8 cellular contexts compared by ENCODE assay signal in the genomic region with DNA sequence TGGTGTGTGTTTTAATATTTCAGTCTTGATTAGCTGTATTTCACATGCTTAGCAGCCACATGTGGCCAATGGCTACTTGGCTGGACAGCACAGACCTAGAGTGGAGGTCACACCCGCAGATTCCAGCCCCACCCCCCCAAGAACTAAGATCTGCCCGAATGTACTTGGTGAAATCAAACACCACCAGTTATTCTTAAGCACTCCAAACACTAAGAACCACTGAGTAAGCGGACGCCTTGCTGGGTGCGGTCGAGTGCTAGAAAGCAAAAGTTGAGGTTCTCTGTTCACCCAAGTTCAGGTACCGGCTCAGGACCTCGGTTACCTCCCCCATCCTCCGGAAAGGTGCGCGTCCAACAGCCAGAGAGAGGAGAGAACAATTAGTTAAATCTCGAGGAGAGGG. TPM values are rescaled to one million over a fixed set of nuclear protein-coding genes. Genes with fewer than 3 reads are reported as not detected.
DNase-seq lines count a peak whose midpoint lies in the region; ATAC-seq, FAIRE-seq and TF ChIP-seq lines count a peak whose summit lies in the region.
"Not testable (repeated sequence)": the region's sequence is repeated elsewhere in the genome, so short reads cannot be mapped to it uniquely, and the experiment has no call there.

No MANE protein-coding gene starts in this region.

- 0% methylated on average over 6 of the region's 12 CpGs for WGBS in A549 (ENCODE audit: missing lambda C conversion rate)
- 2 to 6% methylated on average over 11 to 12 of the region's 12 CpGs for WGBS in GM23248 (ENCODE audit: low coverage in 1 of 2, low lambda C conversion rate in 2 of 2, missing lambda C conversion rate in 2 of 2), 2 experiments
- 0 to 5% (median 0%) methylated on average over 6 to 11 of the region's 12 CpGs for WGBS in small intestine, 3 donors

- not testable (repeated sequence) for H3K27me3 Mint-ChIP-seq in glutamatergic neuron (ENCODE audit: unreplicated experiment)

- H3K9me2 ChIP-seq in GM23248 (ENCODE audit: insufficient read depth): not testable (repeated sequence)

- TF ChIP-seq CTCF in A549 (IDR thresholded peaks at IDR 0.05); cardiac fibroblast (IDR thresholded peaks at IDR 0.05; ENCODE audit: low read depth, low read length); glutamatergic neuron (IDR thresholded peaks at IDR 0.05; ENCODE audit: partially characterized antibody, unreplicated experiment): not testable (repeated sequence)

- H2AFZ ChIP-seq in GM23248: not testable (repeated sequence)

- H3K4me1 ChIP-seq in A549: peaks cover 23% of the 10 kb centered on the region; the same call in 2 of the 3 replicates
- peaks cover 17% of the 10 kb centered on the region for H3K4me1 ChIP-seq in GM23248 (ENCODE audit: insufficient read depth)
- H3K4me1 ChIP-seq in mucosa of stomach (ENCODE audit: control insufficient read depth, insufficient read depth, low read length): peaks cover 16% of the 10 kb centered on the region
- not testable (repeated sequence) for H3K4me1 ChIP-seq in small intestine (ENCODE audit: control insufficient read depth in 2 of 2, insufficient read depth in 1 of 2, low read depth in 1 of 2, low read length in 1 of 2)

- POLR2A ChIA-PET in A549 (lab: Yijun Ruan, JAX): not testable (repeated sequence)

- ATAC-seq in A549: not testable (repeated sequence)

- TF ChIP-seq POLR2A in A549 (IDR thresholded peaks at IDR 0.05; ENCODE audit: low read length): not testable (repeated sequence)

- H3K9ac ChIP-seq in GM23248 (peak overlapping the region; percentile 91), mucosa of stomach (ENCODE audit: low read length) (peak overlapping the region; percentile 75)

- peaks cover 17% of the 10 kb centered on the region for H3K4me1 Mint-ChIP-seq in glutamatergic neuron (ENCODE audit: low read depth, unreplicated experiment)

- not testable (repeated sequence) for H3K9me3 ChIP-seq in A549; GM23248 (ENCODE audit: low read depth); mucosa of stomach (ENCODE audit: control insufficient read depth, low read length); small intestine (ENCODE audit: control insufficient read depth, low read depth)

- H3K36me3 Mint-ChIP-seq in glutamatergic neuron (ENCODE audit: unreplicated experiment): not testable (repeated sequence)

- H3K27ac ChIP-seq in A549 (peak overlapping the region; percentile 98), GM23248 (peak overlapping the region; percentile 90), small intestine (ENCODE audit: low read depth in 1 of 2, low read length in 1 of 2) (peak overlapping the region in 1 of 2 donors; percentile 98)

- H3K4me3 ChIP-seq in A549 (peak overlapping the region; percentile 89), GM23248 (peak overlapping the region; percentile 79), cardiac fibroblast (replicated peaks in 1 of 2; ENCODE audit: low read depth in 2 of 2, low read length in 2 of 2) (peak overlapping the region; percentile 78 to 93), mucosa of stomach (ENCODE audit: low read length) (peak overlapping the region; percentile 25), small intestine (ENCODE audit: low read depth in 1 of 2, low read length in 2 of 2) (peak overlapping the region in 1 of 2 donors; percentile 75)

- CTCF ChIA-PET in A549 (lab: Yijun Ruan, JAX): interaction anchor here (0.6 kb wide), 1 partner anchor 126 kb away, joined by 3 read pairs; no protein-coding TSS in a partner anchor

- FAIRE-seq in A549 (lab: Jason Lieb, UNC); small intestine (lab: Jason Lieb, UNC): not testable (repeated sequence)

- peak overlapping the region; percentile 86 for H3K4me3 Mint-ChIP-seq in glutamatergic neuron (ENCODE audit: unreplicated experiment)

- not testable (repeated sequence) for DNase-seq in A549 (ENCODE audit: low read depth in 1 of 2, low spot score in 1 of 2); glutamatergic neuron
- DNase-seq in GM23248: peak; percentile 52
- DNase-seq in OCI-M1 (lab: John Stamatoyannopoulos, UW): peak; percentile 5
- peak; percentile 10 for DNase-seq in activated T-cell treated with anti-CD3 and anti-CD28 coated beads for 24 hours (ENCODE audit: low read depth)
- DNase-seq in cardiac fibroblast (ENCODE audit: low read depth in 2 of 2): peak; percentile 15 to 34
- peak; percentile 18 for DNase-seq in small intestine

- TF ChIP-seq RAD21 in A549 (conservative IDR thresholded peaks at IDR 0.05 in 1 of 2, IDR thresholded peaks at IDR 0.05 in 1 of 2): not testable (repeated sequence)

- peaks cover 21% of the 10 kb centered on the region; the same call in 1 of the 2 replicates for H4K20me1 ChIP-seq in GM23248 (ENCODE audit: insufficient read depth)

- H3K79me2 ChIP-seq in GM23248 (ENCODE audit: insufficient read depth): peaks cover 89% of the 10 kb centered on the region

- not testable (repeated sequence) for H3F3A ChIP-seq in GM23248 (ENCODE audit: insufficient read depth)

- H3K4me2 ChIP-seq in A549 (peak overlapping the region; percentile 99), GM23248 (ENCODE audit: unreplicated experiment) (peak overlapping the region; percentile 99)

- peak overlapping the region; percentile 76 for H3K27ac Mint-ChIP-seq in glutamatergic neuron (ENCODE audit: unreplicated experiment)

- not testable (repeated sequence) for TF ChIP-seq EP300 in A549 (IDR thresholded peaks at IDR 0.05)

- H3K9me3 Mint-ChIP-seq in glutamatergic neuron (ENCODE audit: unreplicated experiment): peaks cover 11% of the 10 kb centered on the region

- in situ Hi-C loops in GM23248 (cut with MboI): not testable (repeated sequence)

- H3K36me3 ChIP-seq in GM23248 (ENCODE audit: low read depth) (peaks cover 20% of the 10 kb centered on the region), small intestine (ENCODE audit: control insufficient read depth in 2 of 2, insufficient read depth in 2 of 2, low read length in 2 of 2) (peaks cover 11 to 14% of the 10 kb centered on the region in 2 donors)
- H3K36me3 ChIP-seq in mucosa of stomach (ENCODE audit: control insufficient read depth, insufficient read depth, low read length): not testable (repeated sequence)

- H3K27me3 ChIP-seq in GM23248 (replicated peaks; ENCODE audit: insufficient read depth); mucosa of stomach (ENCODE audit: control insufficient read depth, insufficient read depth, low read length); small intestine (ENCODE audit: control insufficient read depth in 2 of 2, insufficient read depth in 2 of 2, low read length in 2 of 2): not testable (repeated sequence)

RNA-seq across cellular contexts. Expression of gene RNPS1, which starts 1.0 kb away (rescaled TPM):
- 163 and 183 TPM in 2 replicates for polyA plus RNA-seq in A549 (2011; rRNA removed)
- polyA plus RNA-seq in A549 (2012; cell fraction: cytosol; rRNA removed): 367 and 387 TPM in 2 replicates
- 367 and 375 TPM in 2 replicates for polyA plus RNA-seq in A549 (2012; cell fraction: nucleus; rRNA removed)
- 197 to 206 TPM (median 200 TPM) in 3 replicates for polyA plus RNA-seq in A549 (2017; fragmentation: RNase III; extraction: RNeasy Plus Mini Kit Qiagen cat#74134 plus additional on column Dnase treatment)
- 167 and 168 TPM in 2 replicates for polyA minus RNA-seq in A549 (2011; rRNA and poly(A)+ RNA removed)
- 104 and 115 TPM in 2 replicates for total RNA-seq in GM23248 (2014; rRNA removed; shearing (Covaris generic))
- polyA plus RNA-seq in GM23248 (2016; fragmentation: Nextera tagmentation; extraction: Ambion mirVana): 176 and 181 TPM in 2 replicates
- total RNA-seq in glutamatergic neuron (ENCODE audit: unreplicated experiment): 220 TPM
- 100 to 1,000 TPM in 2 of 3 donors, 10 to 100 TPM in 1; 91.7 to 166 (median 110) TPM for polyA plus RNA-seq in small intestine

RNA-seq across cellular contexts. Expression of gene ECI1, which starts 15.5 kb away (rescaled TPM):
- 41.8 and 47.9 TPM in 2 replicates for polyA plus RNA-seq in A549 (2011; rRNA removed)
- polyA plus RNA-seq in A549 (2012; cell fraction: cytosol; rRNA removed): 118 and 153 TPM in 2 replicates
- 126 and 163 TPM in 2 replicates for polyA plus RNA-seq in A549 (2012; cell fraction: nucleus; rRNA removed)
- polyA plus RNA-seq in A549 (2017; fragmentation: RNase III; extraction: RNeasy Plus Mini Kit Qiagen cat#74134 plus additional on column Dnase treatment): 40.9 to 41.9 TPM (median 41.5 TPM) in 3 replicates
- 14.4 and 21.3 TPM in 2 replicates for polyA minus RNA-seq in A549 (2011; rRNA and poly(A)+ RNA removed)
- 53.2 and 92.0 TPM in 2 replicates for total RNA-seq in GM23248 (2014; rRNA removed; shearing (Covaris generic))
- 106 and 116 TPM in 2 replicates for polyA plus RNA-seq in GM23248 (2016; fragmentation: Nextera tagmentation; extraction: Ambion mirVana)
- total RNA-seq in glutamatergic neuron (ENCODE audit: unreplicated experiment): 50.9 TPM
- 100 to 1,000 TPM; 104 to 246 (median 227) TPM for polyA plus RNA-seq in small intestine

RNA-seq across cellular contexts. Expression of gene DNASE1L2, which starts 30.6 kb away (rescaled TPM):
- polyA plus RNA-seq in A549 (2011; rRNA removed) (0.36 and 0.65 TPM in 2 replicates), A549 (2017; fragmentation: RNase III; extraction: RNeasy Plus Mini Kit Qiagen cat#74134 plus additional on column Dnase treatment) (0.88 to 1.5 TPM (median 1.2 TPM) in 3 replicates), GM23248 (2016; fragmentation: Nextera tagmentation; extraction: Ambion mirVana) (0.80 and 0.89 TPM in 2 replicates), small intestine (1 to 10 TPM in 2 of 3 donors, under 1 TPM in 1; 0.55 to 3.8 (median 1.9) TPM)
- 1.9 and 2.3 TPM in 2 replicates for polyA plus RNA-seq in A549 (2012; cell fraction: cytosol; rRNA removed)
- 10.5 and 17.7 TPM in 2 replicates for polyA plus RNA-seq in A549 (2012; cell fraction: nucleus; rRNA removed)
- 0.41 and 0.44 TPM in 2 replicates for polyA minus RNA-seq in A549 (2011; rRNA and poly(A)+ RNA removed)
- total RNA-seq in GM23248 (2014; rRNA removed; shearing (Covaris generic)): 0.13 TPM in 1 of 2 replicates, not detected in the other
- 3.4 TPM for total RNA-seq in glutamatergic neuron (ENCODE audit: unreplicated experiment)

RNA-seq across cellular contexts. Expression of gene E4F1, which starts 43.5 kb away (rescaled TPM):
- 10.4 and 11.0 TPM in 2 replicates for polyA plus RNA-seq in A549 (2011; rRNA removed)
- polyA plus RNA-seq in A549 (2012; cell fraction: cytosol; rRNA removed): 39.5 and 43.4 TPM in 2 replicates
- 164 and 278 TPM in 2 replicates for polyA plus RNA-seq in A549 (2012; cell fraction: nucleus; rRNA removed)
- 22.0 to 24.4 TPM (median 23.3 TPM) in 3 replicates for polyA plus RNA-seq in A549 (2017; fragmentation: RNase III; extraction: RNeasy Plus Mini Kit Qiagen cat#74134 plus additional on column Dnase treatment)
- polyA minus RNA-seq in A549 (2011; rRNA and poly(A)+ RNA removed): 7.4 and 9.8 TPM in 2 replicates
- 32.7 and 41.5 TPM in 2 replicates for total RNA-seq in GM23248 (2014; rRNA removed; shearing (Covaris generic))
- 13.5 and 15.5 TPM in 2 replicates for polyA plus RNA-seq in GM23248 (2016; fragmentation: Nextera tagmentation; extraction: Ambion mirVana)
- total RNA-seq in glutamatergic neuron (ENCODE audit: unreplicated experiment): 53.4 TPM
- 10 to 100 TPM; 16.5 to 37.1 (median 28.1) TPM for polyA plus RNA-seq in small intestine

RNA-seq across cellular contexts. Expression of gene PGP, which starts 52.2 kb away (rescaled TPM):
- 13.9 and 15.0 TPM in 2 replicates for polyA plus RNA-seq in A549 (2011; rRNA removed)
- 37.0 and 52.9 TPM in 2 replicates for polyA plus RNA-seq in A549 (2012; cell fraction: cytosol; rRNA removed)
- 67.6 and 101 TPM in 2 replicates for polyA plus RNA-seq in A549 (2012; cell fraction: nucleus; rRNA removed)
- polyA plus RNA-seq in A549 (2017; fragmentation: RNase III; extraction: RNeasy Plus Mini Kit Qiagen cat#74134 plus additional on column Dnase treatment): 27.7 to 33.7 TPM (median 31.9 TPM) in 3 replicates
- polyA minus RNA-seq in A549 (2011; rRNA and poly(A)+ RNA removed): 7.6 TPM in 2 replicates
- total RNA-seq in GM23248 (2014; rRNA removed; shearing (Covaris generic)): 21.4 and 25.5 TPM in 2 replicates
- polyA plus RNA-seq in GM23248 (2016; fragmentation: Nextera tagmentation; extraction: Ambion mirVana): 10.1 TPM in 2 replicates
- 33.9 TPM for total RNA-seq in glutamatergic neuron (ENCODE audit: unreplicated experiment)
- 10 to 100 TPM; 12.7 to 16.2 (median 14.1) TPM for polyA plus RNA-seq in small intestine
